14 cellular contexts compared by ENCODE assay signal in genomic region chrX:72041901-72042859, GRCh38.
DNase-seq lines count a peak whose midpoint lies in the region; ATAC-seq, FAIRE-seq and TF ChIP-seq lines count a peak whose summit lies in the region.
"Had no signal": no experiment of that assay in that cellular context is flagged by ENCODE, and none has a peak within 500 bp of the region (broad histone marks: within the 10 kb centered on the region; RNA-seq: fewer than 3 reads in every experiment).

No MANE protein-coding gene starts in this region.

- H3K27me3 Mint-ChIP-seq in activated T-helper 17 cell treated with anti-CD3 and anti-CD28 coated beads, Interleukin-2, amount 50 U/mL, for 72 hours = no peaks in the 10 kb centered on the region
- no peaks in the 10 kb centered on the region for H3K27me3 Mint-ChIP-seq in osteocyte (ENCODE audit: unreplicated experiment)

- H3K27ac Mint-ChIP-seq in activated T-helper 17 cell treated with anti-CD3 and anti-CD28 coated beads, Interleukin-2, amount 50 U/mL, for 72 hours = peak overlapping the region; percentile 30
- H3K27ac Mint-ChIP-seq in osteocyte (ENCODE audit: unreplicated experiment) = peak overlapping the region; percentile 81

- H3K4me3 ChIP-seq in BE2C (ENCODE audit: low read depth, low read length) (no peak overlapping the region), kidney (ENCODE audit: low read length in 2 of 2) (no peak overlapping the region)

- H3K9me3 Mint-ChIP-seq in activated T-helper 17 cell treated with anti-CD3 and anti-CD28 coated beads, Interleukin-2, amount 50 U/mL, for 72 hours = no peaks in the 10 kb centered on the region
- H3K9me3 Mint-ChIP-seq in osteocyte (ENCODE audit: unreplicated experiment) = no peaks in the 10 kb centered on the region

- peak overlapping the region in 1 of 2 donors; percentile 53 for H3K27ac ChIP-seq in kidney (ENCODE audit: low read depth in 2 of 2, low read length in 2 of 2)

- TF ChIP-seq CTCF in BE2C (IDR thresholded peaks at IDR 0.05; ENCODE audit: low read depth, low read length) = no peak
- no peak for TF ChIP-seq CTCF in osteocyte (IDR thresholded peaks at IDR 0.05)
- TF ChIP-seq CTCF in kidney (IDR thresholded peaks at IDR 0.05; ENCODE audit: borderline replicate concordance, extremely low read depth, insufficient read depth) = no peak

- no peak overlapping the region for H3K9ac ChIP-seq in kidney (ENCODE audit: low read length in 2 of 2)

- no peaks in the 10 kb centered on the region for H3K27me3 ChIP-seq in BE2C

- H3K9me3 ChIP-seq in BE2C (no peaks in the 10 kb centered on the region), kidney (ENCODE audit: control insufficient read depth in 1 of 2, low read length in 2 of 2) (no peaks in the 10 kb centered on the region)

- no peak overlapping the region for H3K4me3 Mint-ChIP-seq in activated T-helper 17 cell treated with anti-CD3 and anti-CD28 coated beads, Interleukin-2, amount 50 U/mL, for 72 hours
- no peak overlapping the region for H3K4me3 Mint-ChIP-seq in osteocyte (ENCODE audit: unreplicated experiment)

- H3K36me3 Mint-ChIP-seq in activated T-helper 17 cell treated with anti-CD3 and anti-CD28 coated beads, Interleukin-2, amount 50 U/mL, for 72 hours (ENCODE audit: low read depth) = no peaks in the 10 kb centered on the region
- H3K36me3 Mint-ChIP-seq in osteocyte (ENCODE audit: unreplicated experiment) = peaks cover 2% of the 10 kb centered on the region

- DNase-seq in BE2C = peak; percentile 19
- DNase-seq in Right ventricle myocardium superior = no peak
- DNase-seq in osteocyte (ENCODE audit: extremely low spot score, unreplicated experiment) = no peak
- no peak for DNase-seq in kidney
- DNase-seq in anterior cingulate cortex (lab: John Stamatoyannopoulos, UW) = no peak
- DNase-seq in SW480 (ENCODE audit: low spot score) = no peak
- DNase-seq in T-helper 1 cell = no peak
- DNase-seq: activated CD4-positive, alpha-beta T cell treated with anti-CD3 and anti-CD28 coated beads for 48 hours; activated gamma-delta T cell treated with Interleukin-2 at 50 U/mL for 16 hours; effector CD4-positive, alpha-beta T cell; stimulated activated CD4-positive, alpha-beta T cell treated with anti-CD3 and anti-CD28 coated beads, Interleukin-2, amount 100 ng/mL, for 24 hours; stimulated activated naive CD4-positive, alpha-beta T cell treated with Interleukin-2 at 50 U/mL for 16 hours; SW 1271 had no signal

- H3K36me3 ChIP-seq in BE2C (no peaks in the 10 kb centered on the region), kidney (ENCODE audit: control insufficient read depth in 1 of 2, insufficient read depth in 2 of 2, low read length in 2 of 2) (no peaks in the 10 kb centered on the region)

- no peak for FAIRE-seq in kidney (lab: Jason Lieb, UNC)

- no peaks in the 10 kb centered on the region for H3K4me1 Mint-ChIP-seq in activated T-helper 17 cell treated with anti-CD3 and anti-CD28 coated beads, Interleukin-2, amount 50 U/mL, for 72 hours
- H3K4me1 Mint-ChIP-seq in osteocyte (ENCODE audit: unreplicated experiment) = peaks cover 20% of the 10 kb centered on the region

- intact Hi-C loops in Right ventricle myocardium superior (cut with DNase I) = no loop called here
- intact Hi-C loops in kidney (cut with DNase I) = no loop called here

- H3K4me1 ChIP-seq in BE2C = peaks cover 31% of the 10 kb centered on the region
- peaks cover 0 to 5% of the 10 kb centered on the region in 2 donors for H3K4me1 ChIP-seq in kidney (ENCODE audit: control insufficient read depth in 1 of 2, insufficient read depth in 1 of 2, low read depth in 1 of 2, low read length in 2 of 2)

- ATAC-seq in activated T-helper 17 cell treated with anti-CD3 and anti-CD28 coated beads, Interleukin-2, amount 50 U/mL, for 72 hours (replicated peaks) = no peak
- peak; percentile 48 for ATAC-seq in Right ventricle myocardium superior (ENCODE audit: poor library complexity)
